7 cellular contexts compared by ENCODE assay signal in genomic region chr17:82668631-82669099, GRCh38. TPM values are rescaled to one million over a fixed set of nuclear protein-coding genes. Genes with fewer than 3 reads are reported as not detected.
A peak's percentile ranks its signal among the peaks of the same experiment; 100 is the strongest.
DNase-seq lines count a peak whose midpoint lies in the region; ATAC-seq and TF ChIP-seq lines count a peak whose summit lies in the region.

No MANE protein-coding gene starts in this region.

- peaks cover 0 to 2% of the 10 kb centered on the region in 2 donors for H3K9me3 Mint-ChIP-seq in activated T-cell treated with anti-CD3 and anti-CD28 coated beads, Interleukin-2, amount 50 U/mL, for 72 hours

- H3K79me1 ChIP-seq in trophoblast cell (ENCODE audit: low read length), result no peaks in the 10 kb centered on the region

- H3K4me1 Mint-ChIP-seq in activated T-cell treated with anti-CD3 and anti-CD28 coated beads, Interleukin-2, amount 50 U/mL, for 72 hours (ENCODE audit: low read depth), result peaks cover 8% of the 10 kb centered on the region

- WGBS in trophoblast cell (ENCODE audit: extremely low coverage, insufficient coverage, insufficient read length), result no CpG with 5 or more reads among the region's 20 CpGs

- H3K79me2 ChIP-seq in trophoblast cell (ENCODE audit: control insufficient read depth, insufficient read depth, low read length, poor library complexity), result no peaks in the 10 kb centered on the region

- peaks cover 0 to 3% of the 10 kb centered on the region in 2 experiments for H3K4me1 ChIP-seq in trophoblast cell (ENCODE audit: control insufficient read depth in 1 of 2, insufficient read depth in 2 of 2, low read length in 2 of 2)

- H3K36me3 Mint-ChIP-seq in activated T-cell treated with anti-CD3 and anti-CD28 coated beads, Interleukin-2, amount 50 U/mL, for 72 hours (ENCODE audit: insufficient read depth in 2 of 2), result no peaks in the 10 kb centered on the region

- peak overlapping the region; percentile 28 for H2AFZ ChIP-seq in trophoblast cell (ENCODE audit: insufficient read depth, low read length, poor library complexity)

- no peak overlapping the region for H4K91ac ChIP-seq in trophoblast cell (ENCODE audit: low read depth, low read length)

- no peak overlapping the region for H3K23ac ChIP-seq in trophoblast cell (ENCODE audit: low read length)

- no peak overlapping the region for H2BK12ac ChIP-seq in trophoblast cell (ENCODE audit: low read length)

- H3K4me3 Mint-ChIP-seq in activated T-cell treated with anti-CD3 and anti-CD28 coated beads, Interleukin-2, amount 50 U/mL, for 72 hours, result peak overlapping the region; percentile 53 to 78

- H3K4me2 ChIP-seq in trophoblast cell (ENCODE audit: low read length), result peak overlapping the region; percentile 24

- H3K27ac Mint-ChIP-seq in activated T-cell treated with anti-CD3 and anti-CD28 coated beads, Interleukin-2, amount 50 U/mL, for 72 hours, result no peak overlapping the region

- no peak overlapping the region for H3K14ac ChIP-seq in trophoblast cell (ENCODE audit: low read length)

- H3K36me3 ChIP-seq in trophoblast cell (ENCODE audit: control insufficient read depth in 1 of 2, insufficient read depth in 2 of 2, low read length in 2 of 2), result no peaks in the 10 kb centered on the region

- peak; percentile 67 for TF ChIP-seq CTCF in GM10266 (IDR thresholded peaks at IDR 0.05; ENCODE audit: control insufficient read depth, insufficient read depth, low read depth, missing control alignments)

- H3K4me3 ChIP-seq in trophoblast cell (ENCODE audit: low read depth, low read length), result no peak overlapping the region

- peaks cover 3% of the 10 kb centered on the region for H3K9me3 ChIP-seq in trophoblast cell (ENCODE audit: insufficient read depth, low read depth, low read length)

- ATAC-seq in activated T-cell treated with anti-CD3 and anti-CD28 coated beads, Interleukin-2, amount 50 U/mL, for 72 hours (replicated peaks in 1 of 2), result peak; percentile 96 to 98
- no peak for ATAC-seq in HG03571 (IDR thresholded peaks at IDR 0.05; ENCODE audit: unreplicated experiment)
- no peak for ATAC-seq in HG03342 (IDR thresholded peaks at IDR 0.05; ENCODE audit: unreplicated experiment)

- H3K4ac ChIP-seq in trophoblast cell (ENCODE audit: low read depth, low read length), result no peak overlapping the region

- no peak overlapping the region for H3K18ac ChIP-seq in trophoblast cell (ENCODE audit: low read length)

- H3K27me3 Mint-ChIP-seq in activated T-cell treated with anti-CD3 and anti-CD28 coated beads, Interleukin-2, amount 50 U/mL, for 72 hours (ENCODE audit: low read depth), result no peaks in the 10 kb centered on the region

- DNase-seq in GM10266 (ENCODE audit: extremely low spot score) (peak; percentile 71), NCI-H82 (lab: John Stamatoyannopoulos, UW) (peak; percentile 86), glomerular visceral epithelial cell (ENCODE audit: extremely low spot score) (peak; percentile 66), trophoblast cell (peak; percentile 71 to 88)
- DNase-seq in activated T-cell treated with anti-CD3 and anti-CD28 coated beads, Interleukin-2, amount 50 U/mL, for 72 hours, result peak; percentile 55 to 65

- H2AK5ac ChIP-seq in trophoblast cell (ENCODE audit: low read length), result no peak overlapping the region

- H4K8ac ChIP-seq in trophoblast cell (ENCODE audit: low read depth, low read length), result no peak overlapping the region

- H2BK120ac ChIP-seq in trophoblast cell (ENCODE audit: insufficient read depth, low read length, poor library complexity), result no peak overlapping the region

- H3K27me3 ChIP-seq in trophoblast cell (ENCODE audit: insufficient read depth, low read length), result no peaks in the 10 kb centered on the region

- no peak overlapping the region for H3K27ac ChIP-seq in trophoblast cell (ENCODE audit: low read depth, low read length)

- H3K9ac ChIP-seq in trophoblast cell (ENCODE audit: low read length), result no peak overlapping the region

- no peak overlapping the region for H4K12ac ChIP-seq in trophoblast cell (ENCODE audit: low read depth, low read length)

- no peak overlapping the region for H2BK5ac ChIP-seq in trophoblast cell (ENCODE audit: low read depth, low read length, poor library complexity)

RNA-seq across cellular contexts. Expression of gene WDR45B, which starts 20.4 kb away (rescaled TPM):
- total RNA-seq in activated T-cell treated with anti-CD3 and anti-CD28 coated beads, Interleukin-2, amount 50 U/mL, for 72 hours, result 10 to 100 TPM; 51.1 to 52.3 TPM
- 69.9 and 72.0 TPM in 2 replicates for polyA plus RNA-seq in trophoblast cell (2013)

RNA-seq across cellular contexts. Expression of gene RAB40B, which starts 29.8 kb away (rescaled TPM):
- total RNA-seq in activated T-cell treated with anti-CD3 and anti-CD28 coated beads, Interleukin-2, amount 50 U/mL, for 72 hours, result 1 to 10 TPM; 2.5 to 3.1 TPM
- 3.4 and 3.7 TPM in 2 replicates for polyA plus RNA-seq in trophoblast cell (2013)

RNA-seq across cellular contexts. Expression of gene FN3KRP, which starts 47.8 kb away (rescaled TPM):
- 10 to 100 TPM; 39.6 to 47.8 TPM for total RNA-seq in activated T-cell treated with anti-CD3 and anti-CD28 coated beads, Interleukin-2, amount 50 U/mL, for 72 hours
- 19.3 and 19.5 TPM in 2 replicates for polyA plus RNA-seq in trophoblast cell (2013)

Comparison
In these comparisons a context has a peak if more than half of its experiments do, and no peak if none do; other contexts are left out.
1. ATAC-seq: peak in activated T-cell treated with anti-CD3 and anti-CD28 coated beads, Interleukin-2, amount 50 U/mL, for 72 hours (2 of 2); none in HG03571 (single experiment) and HG03342 (single experiment).
2. Peak in every context shown above with its lines, with median percentiles within 50 percentile points of each other: DNase-seq.